In genomic region chr15:90967206-90967605, GRCh38 we compare ENCODE assay signal across 24 cellular contexts. TPM values are rescaled to one million over a fixed set of nuclear protein-coding genes. Genes with fewer than 3 reads are reported as not detected.
DNase-seq lines count a peak whose midpoint lies in the region; ATAC-seq, FAIRE-seq and TF ChIP-seq lines count a peak whose summit lies in the region.
"Had no signal": no experiment of that assay in that cellular context is flagged by ENCODE, and none has a peak within 500 bp of the region (broad histone marks: within the 10 kb centered on the region; RNA-seq: fewer than 3 reads in every experiment).

No MANE protein-coding gene starts in this region.

- H3K36me3 ChIP-seq in H1 (ENCODE audit: control insufficient read depth in 2 of 4, insufficient read depth in 4 of 4, low read length in 3 of 4) (peaks cover 30 to 75% (median 59%) of the 10 kb centered on the region in 4 experiments), prostate gland (no peaks in the 10 kb centered on the region)

- H3K4me3 ChIP-seq in H1 (ENCODE audit: extremely low read depth in 1 of 4, insufficient read depth in 2 of 4, low read depth in 3 of 4, low read length in 4 of 4) (no peak overlapping the region), prostate gland (no peak overlapping the region)
- H3K4me3 ChIP-seq: BLaER1 treated with 17β-estradiol and CSF1 and Interleukin-3, amounts not matched to agents 10 nM and 100 nM; GM12878; GM23248 had no signal

- no peak overlapping the region for H4K5ac ChIP-seq in H1 (ENCODE audit: insufficient read length, low read depth, low read length)

- no peaks in the 10 kb centered on the region for H3K4me1 ChIP-seq in H1 (replicated peaks in 1 of 4; ENCODE audit: control insufficient read depth in 3 of 4, insufficient read depth in 4 of 4, low read length in 3 of 4)
- H3K4me1 ChIP-seq in foreskin keratinocyte = peaks cover 12% of the 10 kb centered on the region
- H3K4me1 ChIP-seq in prostate gland (replicated peaks) = no peaks in the 10 kb centered on the region
- H3K4me1 ChIP-seq: BLaER1 treated with 17β-estradiol and CSF1 and Interleukin-3, amounts not matched to agents 10 nM and 100 nM had no signal

- no peaks in the 10 kb centered on the region for H3K9me3 ChIP-seq in H1 (ENCODE audit: insufficient read depth in 2 of 2, low read depth in 1 of 2, low read length in 1 of 2)
- no peaks in the 10 kb centered on the region for H3K9me3 ChIP-seq in prostate gland
- H3K9me3 ChIP-seq: BLaER1 treated with 17β-estradiol and CSF1 and Interleukin-3, amounts not matched to agents 10 nM and 100 nM had no signal

- no peak overlapping the region for H3K18ac ChIP-seq in H1 (ENCODE audit: extremely low read depth, low read length)

- no peak for TF ChIP-seq RAD21 in H1 (IDR thresholded peaks at IDR 0.05 in 1 of 2, conservative IDR thresholded peaks at IDR 0.05 in 1 of 2; ENCODE audit: low read depth in 2 of 2, low read length in 2 of 2)

- peaks cover 2% of the 10 kb centered on the region for H3K36me3 Mint-ChIP-seq in activated naive CD8-positive, alpha-beta T cell
- peaks cover 68% of the 10 kb centered on the region for H3K36me3 Mint-ChIP-seq in activated naive CD8-positive, alpha-beta T cell treated with anti-CD3 and anti-CD28 coated beads, Interleukin-2, amount 50 U/mL, for 24 hours (ENCODE audit: low read depth)
- H3K36me3 Mint-ChIP-seq: IgD-negative memory B cell had no signal

- no peak overlapping the region for H4K91ac ChIP-seq in H1 (replicated peaks; ENCODE audit: insufficient read length, low read length)

- DNase-seq in activated naive CD8-positive, alpha-beta T cell treated with anti-CD3 and anti-CD28 coated beads, Interleukin-2, amount 50 U/mL, for 24 hours = no peak
- DNase-seq in HPDE6-E6E7 (ENCODE audit: extremely low spot score) (peak; percentile 32), H1 (ENCODE audit: low read depth in 1 of 2, low spot score in 2 of 2) (no peak), foreskin keratinocyte (peak; percentile 28 to 66), prostate gland (ENCODE audit: low spot score) (no peak), amniotic stem cell (lab: John Stamatoyannopoulos, UW) (no peak)
- DNase-seq: CD8-positive, alpha-beta memory T cell; COR-L47; DMS 273 treated with DMSO at 0.1 percent for 48 hours; DMS53; DND-41; EL; GM23248; HFFc6 had no signal

- H3K9me3 Mint-ChIP-seq in activated naive CD8-positive, alpha-beta T cell (ENCODE audit: low read depth) = no peaks in the 10 kb centered on the region
- no peaks in the 10 kb centered on the region for H3K9me3 Mint-ChIP-seq in activated naive CD8-positive, alpha-beta T cell treated with anti-CD3 and anti-CD28 coated beads, Interleukin-2, amount 50 U/mL, for 24 hours
- H3K9me3 Mint-ChIP-seq: CD8-positive, alpha-beta memory T cell; HFFc6; IgD-negative memory B cell had no signal

- H2BK120ac ChIP-seq in H1 (replicated peaks; ENCODE audit: low read depth, low read length) = no peak overlapping the region

- H3K27me3 Mint-ChIP-seq in activated naive CD8-positive, alpha-beta T cell = no peaks in the 10 kb centered on the region
- H3K27me3 Mint-ChIP-seq in activated naive CD8-positive, alpha-beta T cell treated with anti-CD3 and anti-CD28 coated beads, Interleukin-2, amount 50 U/mL, for 24 hours = no peaks in the 10 kb centered on the region
- H3K27me3 Mint-ChIP-seq: B cell, IgD-negative memory B cell had no signal

- 97% methylated on average over 5 of the region's 5 CpGs; no CpG with 5 or more reads in 1 of the 2 experiments for WGBS in H1 (ENCODE audit: extremely low coverage in 1 of 2, insufficient coverage in 1 of 2, insufficient read length in 1 of 2, insufficient replicate concordance in 2 of 2, low coverage in 1 of 2, low lambda C conversion rate in 2 of 2, missing lambda C conversion rate in 1 of 2), 2 experiments
- 89% methylated on average over 5 of the region's 5 CpGs for WGBS in prostate gland

- H3K23me2 ChIP-seq in H1 (ENCODE audit: low read depth, low read length) = no peaks in the 10 kb centered on the region

- intact Hi-C loops in prostate gland (cut with DNase I) = no loop called here

- TF ChIP-seq CTCF in H1 (IDR thresholded peaks at IDR 0.05; ENCODE audit: control extremely low read depth in 1 of 3, insufficient read depth in 1 of 3, low read depth in 1 of 3, low read length in 3 of 3) (no peak), foreskin keratinocyte (conservative IDR thresholded peaks at IDR 0.05) (no peak), prostate gland (IDR thresholded peaks at IDR 0.05) (no peak)

- H3K27ac Mint-ChIP-seq in activated naive CD8-positive, alpha-beta T cell = peak overlapping the region; percentile 28
- no peak overlapping the region for H3K27ac Mint-ChIP-seq in activated naive CD8-positive, alpha-beta T cell treated with anti-CD3 and anti-CD28 coated beads, Interleukin-2, amount 50 U/mL, for 24 hours
- H3K27ac Mint-ChIP-seq: B cell, HFFc6 had no signal

- no peak overlapping the region for H2BK20ac ChIP-seq in H1 (ENCODE audit: low read length)

- H3K4me3 Mint-ChIP-seq in activated naive CD8-positive, alpha-beta T cell = no peak overlapping the region
- no peak overlapping the region for H3K4me3 Mint-ChIP-seq in activated naive CD8-positive, alpha-beta T cell treated with anti-CD3 and anti-CD28 coated beads, Interleukin-2, amount 50 U/mL, for 24 hours
- H3K4me3 Mint-ChIP-seq: B cell; CD8-positive, alpha-beta memory T cell; HFFc6; IgD-negative memory B cell had no signal

- CTCF ChIA-PET in H1 (lab: Charles Lee; ENCODE audit: partially characterized antibody) = interaction anchor here (1.0 to 1.6 kb wide), 3 partner anchors 9 to 67 kb away, joined by 3 to 6 read pairs (median 3); no protein-coding TSS in a partner anchor

- H3K27ac ChIP-seq in H1 (ENCODE audit: low read depth, low read length) = no peak overlapping the region
- H3K27ac ChIP-seq in foreskin keratinocyte = no peak overlapping the region
- no peak overlapping the region for H3K27ac ChIP-seq in prostate gland
- H3K27ac ChIP-seq: BLaER1 treated with 17β-estradiol and CSF1 and Interleukin-3, amounts not matched to agents 10 nM and 100 nM; GM23248; HL-60 had no signal

- ATAC-seq in activated naive CD8-positive, alpha-beta T cell treated with anti-CD3 and anti-CD28 coated beads, Interleukin-2, amount 50 U/mL, for 24 hours = no peak
- ATAC-seq in foreskin keratinocyte (peak; percentile 93), GM19463 (IDR thresholded peaks at IDR 0.05; ENCODE audit: unreplicated experiment) (no peak)
- ATAC-seq: GM12878, HCT116 had no signal

- H2AFZ ChIP-seq in H1 (ENCODE audit: low read length) = no peak overlapping the region
- H2AFZ ChIP-seq: GM23248 had no signal

- H2AK5ac ChIP-seq in H1 (ENCODE audit: low read depth, low read length) = no peak overlapping the region

- H2BK12ac ChIP-seq in H1 (ENCODE audit: low read depth, low read length) = no peak overlapping the region

- no peak for FAIRE-seq in H1 (lab: Jason Lieb, UNC)
- FAIRE-seq: GM12878, H54, HTR-8/SVneo had no signal

- H3K79me2 ChIP-seq in H1 (ENCODE audit: control insufficient read depth in 1 of 2, insufficient read depth in 2 of 2, low read length in 2 of 2) = peaks cover 0 to 6% of the 10 kb centered on the region in 2 experiments; a peak in 1 of 4 replicates

- no peak overlapping the region for H3K56ac ChIP-seq in H1 (replicated peaks; ENCODE audit: insufficient read length, low read depth, low read length)

- H3K14ac ChIP-seq in H1 (ENCODE audit: insufficient read length) = no peak overlapping the region

- 0 out of 3 replicates have a peak, but pooled peaks of 1 of the 2 experiments have one; percentile 33 for TF ChIP-seq POLR2A in H1 (IDR thresholded peaks at IDR 0.05; ENCODE audit: control extremely low read depth in 1 of 2, low read depth in 2 of 2, low read length in 2 of 2)
- no peak for TF ChIP-seq POLR2A in prostate gland (IDR thresholded peaks at IDR 0.05)

- H3K4me1 Mint-ChIP-seq in activated naive CD8-positive, alpha-beta T cell (ENCODE audit: low read depth) = no peaks in the 10 kb centered on the region
- H3K4me1 Mint-ChIP-seq in activated naive CD8-positive, alpha-beta T cell treated with anti-CD3 and anti-CD28 coated beads, Interleukin-2, amount 50 U/mL, for 24 hours = no peaks in the 10 kb centered on the region
- H3K4me1 Mint-ChIP-seq: B cell; CD8-positive, alpha-beta memory T cell had no signal

- H3K4me2 ChIP-seq in H1 (ENCODE audit: insufficient read depth in 1 of 2, low read depth in 2 of 2, low read length in 2 of 2) = no peak overlapping the region
- H3K4me2 ChIP-seq: BLaER1 treated with 17β-estradiol and CSF1 and Interleukin-3, amounts not matched to agents 10 nM and 100 nM had no signal

- H4K20me1 ChIP-seq in H1 (replicated peaks in 1 of 2; ENCODE audit: control insufficient read depth in 1 of 2, insufficient read depth in 2 of 2, low read length in 2 of 2) = peaks cover 4 to 8% of the 10 kb centered on the region in 2 experiments

- no peak overlapping the region for H2BK15ac ChIP-seq in H1 (ENCODE audit: low read length)

- no peak for TF ChIP-seq EP300 in H1 (IDR thresholded peaks at IDR 0.05; ENCODE audit: borderline replicate concordance in 1 of 2, low read depth in 2 of 2, low read length in 2 of 2)

- no peak overlapping the region for H3K9ac ChIP-seq in H1 (replicated peaks in 1 of 4; ENCODE audit: extremely low read depth in 1 of 4, low read depth in 3 of 4, low read length in 3 of 4)
- H3K9ac ChIP-seq: BLaER1 treated with 17β-estradiol and CSF1 and Interleukin-3, amounts not matched to agents 10 nM and 100 nM; GM23248 had no signal

- H3K79me1 ChIP-seq in H1 (ENCODE audit: low read depth, low read length) = no peaks in the 10 kb centered on the region

- POLR2A ChIA-PET in H1 (lab: Charles Lee; ENCODE audit: partially characterized antibody) = interaction anchor here (1.1 to 1.2 kb wide), 3 partner anchors 16 to 77 kb away, joined by 3 to 4 read pairs (median 3); no protein-coding TSS in a partner anchor

- H4K8ac ChIP-seq in H1 (ENCODE audit: extremely low read depth, insufficient read depth, low read length) = no peak overlapping the region

- H3K27me3 ChIP-seq in H1 (replicated peaks in 1 of 4; ENCODE audit: control insufficient read depth in 3 of 4, extremely low read depth in 1 of 4, insufficient read depth in 3 of 4, low read length in 3 of 4) (no peaks in the 10 kb centered on the region), foreskin keratinocyte (no peaks in the 10 kb centered on the region), prostate gland (replicated peaks; ENCODE audit: insufficient read depth) (no peaks in the 10 kb centered on the region)
- H3K27me3 ChIP-seq: BLaER1 treated with 17β-estradiol and CSF1 and Interleukin-3, amounts not matched to agents 10 nM and 100 nM had no signal

- H2BK5ac ChIP-seq in H1 (ENCODE audit: low read depth, low read length) = no peak overlapping the region

- no peak overlapping the region for H3K4ac ChIP-seq in H1 (replicated peaks; ENCODE audit: insufficient read length, low read depth, low read length)

- H3K23ac ChIP-seq in H1 (ENCODE audit: insufficient read length) = no peak overlapping the region

RNA-seq across cellular contexts. Expression of gene RCCD1, which starts 12.5 kb away (rescaled TPM):
- 16.2 and 18.8 TPM in 2 replicates for total RNA-seq in H1 (2021; fragmentation: NEBNext Ultra II Directional; extraction: Animal tissue kit (Norgen Biotek cat#: 25700))
- polyA plus RNA-seq in H1 (2011; rRNA removed) (9.9 and 13.2 TPM in 2 replicates), foreskin keratinocyte (15.3 and 18.2 TPM in 2 replicates)
- polyA plus RNA-seq in H1 (2011; cell fraction: cytosol; rRNA removed) = 15.6 TPM
- polyA plus RNA-seq in H1 (2011; cell fraction: nucleus; rRNA removed) = 70.5 TPM
- polyA plus RNA-seq in H1 (2012, experiment 1 of 2) = 21.0 to 22.6 TPM (median 21.9 TPM) in 4 replicates
- polyA plus RNA-seq in H1 (2012, experiment 2 of 2) = 12.9 TPM
- polyA plus RNA-seq in H1 (2013, experiment 1 of 2) = 12.7 TPM
- polyA plus RNA-seq in H1 (2013, experiment 2 of 2) = 11.1 TPM
- polyA minus RNA-seq in H1 (2011; rRNA and poly(A)+ RNA removed) = 4.5 and 7.2 TPM in 2 replicates
- polyA minus RNA-seq in H1 (2011; cell fraction: cytosol; rRNA and poly(A)+ RNA removed) = 6.4 TPM
- 18.9 TPM for polyA minus RNA-seq in H1 (2011; cell fraction: nucleus; rRNA and poly(A)+ RNA removed)
- total RNA-seq in foreskin keratinocyte (14.4 and 16.5 TPM in 2 replicates), prostate gland (10 to 100 TPM in 1 of 2 donors, 1 to 10 TPM in 1; 9.1 to 13.0 TPM)

RNA-seq across cellular contexts. Expression of gene PRC1, which starts 27.1 kb away (rescaled TPM):
- total RNA-seq in H1 (2021; fragmentation: NEBNext Ultra II Directional; extraction: Animal tissue kit (Norgen Biotek cat#: 25700)) = 90.7 and 91.4 TPM in 2 replicates
- polyA plus RNA-seq in H1 (2011; rRNA removed) (158 and 181 TPM in 2 replicates), foreskin keratinocyte (112 and 147 TPM in 2 replicates)
- 151 TPM for polyA plus RNA-seq in H1 (2011; cell fraction: cytosol; rRNA removed)
- 256 TPM for polyA plus RNA-seq in H1 (2011; cell fraction: nucleus; rRNA removed)
- 99.2 to 109 TPM (median 102 TPM) in 4 replicates for polyA plus RNA-seq in H1 (2012, experiment 1 of 2)
- polyA plus RNA-seq in H1 (2012, experiment 2 of 2) = 15.6 TPM
- polyA plus RNA-seq in H1 (2013, experiment 1 of 2) = 94.1 TPM
- polyA plus RNA-seq in H1 (2013, experiment 2 of 2) = 99.7 TPM
- 144 and 181 TPM in 2 replicates for polyA minus RNA-seq in H1 (2011; rRNA and poly(A)+ RNA removed)
- 73.8 TPM for polyA minus RNA-seq in H1 (2011; cell fraction: cytosol; rRNA and poly(A)+ RNA removed)
- 104 TPM for polyA minus RNA-seq in H1 (2011; cell fraction: nucleus; rRNA and poly(A)+ RNA removed)
- total RNA-seq in foreskin keratinocyte (136 and 183 TPM in 2 replicates), prostate gland (10 to 100 TPM; 13.5 to 37.0 TPM)

RNA-seq across cellular contexts. Expression of gene UNC45A, which starts 32.1 kb away (rescaled TPM):
- total RNA-seq in H1 (2021; fragmentation: NEBNext Ultra II Directional; extraction: Animal tissue kit (Norgen Biotek cat#: 25700)) = 75.4 and 84.2 TPM in 2 replicates
- polyA plus RNA-seq in H1 (2011; rRNA removed) (74.1 and 87.2 TPM in 2 replicates), foreskin keratinocyte (46.5 and 52.5 TPM in 2 replicates)
- 89.0 TPM for polyA plus RNA-seq in H1 (2011; cell fraction: cytosol; rRNA removed)
- polyA plus RNA-seq in H1 (2011; cell fraction: nucleus; rRNA removed) = 152 TPM
- polyA plus RNA-seq in H1 (2012, experiment 1 of 2) = 58.1 to 98.9 TPM (median 91.2 TPM) in 4 replicates
- 60.3 TPM for polyA plus RNA-seq in H1 (2012, experiment 2 of 2)
- polyA plus RNA-seq in H1 (2013, experiment 1 of 2) = 30.1 TPM
- 26.3 TPM for polyA plus RNA-seq in H1 (2013, experiment 2 of 2)
- polyA minus RNA-seq in H1 (2011; rRNA and poly(A)+ RNA removed) = 72.3 and 80.6 TPM in 2 replicates
- 47.0 TPM for polyA minus RNA-seq in H1 (2011; cell fraction: cytosol; rRNA and poly(A)+ RNA removed)
- polyA minus RNA-seq in H1 (2011; cell fraction: nucleus; rRNA and poly(A)+ RNA removed) = 59.5 TPM
- total RNA-seq in foreskin keratinocyte (59.0 and 59.7 TPM in 2 replicates), prostate gland (10 to 100 TPM; 52.2 to 70.1 TPM)

RNA-seq across cellular contexts. Expression of gene HDDC3, which starts 34.9 kb away (rescaled TPM):
- total RNA-seq in H1 (2021; fragmentation: NEBNext Ultra II Directional; extraction: Animal tissue kit (Norgen Biotek cat#: 25700)) = 16.3 and 17.0 TPM in 2 replicates
- polyA plus RNA-seq in H1 (2011; rRNA removed) = 16.5 and 19.6 TPM in 2 replicates
- polyA plus RNA-seq in H1 (2011; cell fraction: cytosol; rRNA removed) = 20.7 TPM
- polyA plus RNA-seq in H1 (2011; cell fraction: nucleus; rRNA removed) = 16.6 TPM
- polyA plus RNA-seq in H1 (2012, experiment 1 of 2) = 10.3 to 16.5 TPM (median 13.7 TPM) in 4 replicates
- 13.7 TPM for polyA plus RNA-seq in H1 (2012, experiment 2 of 2)
- polyA plus RNA-seq in H1 (2013, experiment 1 of 2) = 14.9 TPM
- 13.1 TPM for polyA plus RNA-seq in H1 (2013, experiment 2 of 2)
- polyA minus RNA-seq in H1 (2011; rRNA and poly(A)+ RNA removed) = 15.6 and 17.6 TPM in 2 replicates
- polyA minus RNA-seq in H1 (2011; cell fraction: cytosol; rRNA and poly(A)+ RNA removed) = 11.1 TPM
- polyA minus RNA-seq in H1 (2011; cell fraction: nucleus; rRNA and poly(A)+ RNA removed) = 17.6 TPM
- 15.7 and 16.1 TPM in 2 replicates for total RNA-seq in foreskin keratinocyte
- polyA plus RNA-seq in foreskin keratinocyte = 23.7 and 25.1 TPM in 2 replicates
- 10 to 100 TPM; 16.2 to 30.6 TPM for total RNA-seq in prostate gland

RNA-seq across cellular contexts. Expression of gene VPS33B, which starts 55.2 kb away (rescaled TPM):
- total RNA-seq in H1 (2021; fragmentation: NEBNext Ultra II Directional; extraction: Animal tissue kit (Norgen Biotek cat#: 25700)) = 17.3 and 18.3 TPM in 2 replicates
- polyA plus RNA-seq in H1 (2011; rRNA removed) (10.9 and 11.8 TPM in 2 replicates), foreskin keratinocyte (14.8 and 19.0 TPM in 2 replicates)
- polyA plus RNA-seq in H1 (2011; cell fraction: cytosol; rRNA removed) = 13.3 TPM
- polyA plus RNA-seq in H1 (2011; cell fraction: nucleus; rRNA removed) = 25.4 TPM
- 16.1 to 25.4 TPM (median 21.5 TPM) in 4 replicates for polyA plus RNA-seq in H1 (2012, experiment 1 of 2)
- polyA plus RNA-seq in H1 (2012, experiment 2 of 2) = 7.1 TPM
- polyA plus RNA-seq in H1 (2013, experiment 1 of 2) = 12.1 TPM
- 12.8 TPM for polyA plus RNA-seq in H1 (2013, experiment 2 of 2)
- polyA minus RNA-seq in H1 (2011; rRNA and poly(A)+ RNA removed) = 11.7 and 22.7 TPM in 2 replicates
- 14.4 TPM for polyA minus RNA-seq in H1 (2011; cell fraction: cytosol; rRNA and poly(A)+ RNA removed)
- 7.4 TPM for polyA minus RNA-seq in H1 (2011; cell fraction: nucleus; rRNA and poly(A)+ RNA removed)
- total RNA-seq in foreskin keratinocyte (15.3 and 15.8 TPM in 2 replicates), prostate gland (10 to 100 TPM in 1 of 2 donors, 1 to 10 TPM in 1; 9.4 to 18.3 TPM)

Comparison
In these comparisons a context has a peak if more than half of its experiments do, and no peak if none do; other contexts are left out.
1. DNase-seq: peak in HPDE6-E6E7 (single experiment) and foreskin keratinocyte (2 of 2); none in activated naive CD8-positive, alpha-beta T cell treated with anti-CD3 and anti-CD28 coated beads, Interleukin-2, amount 50 U/mL, for 24 hours (single experiment), H1 (0 of 2), prostate gland (single experiment) and amniotic stem cell (single experiment).